In the genomic region with DNA sequence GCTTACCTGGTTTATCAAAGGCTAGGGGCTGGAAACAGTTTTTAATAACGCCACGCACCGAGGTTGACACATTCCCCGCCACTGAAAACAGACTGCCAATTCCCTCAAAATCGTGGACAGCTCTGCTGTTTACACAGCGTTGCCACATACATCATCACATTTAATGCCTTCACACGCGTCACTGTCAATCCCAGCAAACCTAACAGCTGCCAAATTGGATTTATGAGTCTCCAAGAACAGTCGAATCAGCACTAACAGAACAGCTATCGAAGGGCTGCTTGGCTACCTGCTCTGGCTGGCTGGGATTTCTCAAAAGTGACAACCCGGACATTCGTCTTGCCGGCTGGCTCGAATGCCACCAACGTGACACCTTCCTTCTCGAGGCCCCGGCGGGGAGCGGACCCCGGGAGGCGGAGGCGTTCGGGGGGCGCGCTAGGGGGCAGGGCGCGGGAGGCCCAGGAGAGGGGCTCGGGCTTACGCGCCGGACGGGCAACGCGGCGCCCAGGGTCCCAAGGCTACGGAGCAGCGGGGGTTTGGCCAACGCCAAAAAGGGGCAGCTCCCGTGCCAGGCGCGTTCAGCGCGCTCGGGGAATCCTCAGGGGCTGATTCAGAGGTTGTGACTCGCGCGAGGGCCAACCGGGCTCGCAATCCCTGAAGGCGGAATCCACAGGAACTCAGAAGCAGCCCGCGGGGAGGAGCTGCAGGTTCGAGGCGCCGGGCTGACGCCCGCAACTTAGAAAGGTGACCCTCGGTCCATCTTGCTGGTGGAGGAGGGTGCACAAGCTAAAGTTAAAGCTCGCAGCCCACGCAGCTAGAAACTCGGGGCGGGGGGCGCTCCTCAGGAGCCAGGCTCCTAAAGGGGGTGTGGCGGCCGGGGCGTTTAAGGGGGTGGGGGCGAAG, we compare ENCODE assay signal across 1 cellular context.
TF ChIP-seq lines count a peak whose summit lies in the region.

No MANE protein-coding gene starts in this region.

TF ChIP-seq in HepG2, 621 proteins besides CTCF, POLR2A, EP300 and RAD21 (continued from another document and continues in another):
- TF ChIP-seq, protein P1, sequence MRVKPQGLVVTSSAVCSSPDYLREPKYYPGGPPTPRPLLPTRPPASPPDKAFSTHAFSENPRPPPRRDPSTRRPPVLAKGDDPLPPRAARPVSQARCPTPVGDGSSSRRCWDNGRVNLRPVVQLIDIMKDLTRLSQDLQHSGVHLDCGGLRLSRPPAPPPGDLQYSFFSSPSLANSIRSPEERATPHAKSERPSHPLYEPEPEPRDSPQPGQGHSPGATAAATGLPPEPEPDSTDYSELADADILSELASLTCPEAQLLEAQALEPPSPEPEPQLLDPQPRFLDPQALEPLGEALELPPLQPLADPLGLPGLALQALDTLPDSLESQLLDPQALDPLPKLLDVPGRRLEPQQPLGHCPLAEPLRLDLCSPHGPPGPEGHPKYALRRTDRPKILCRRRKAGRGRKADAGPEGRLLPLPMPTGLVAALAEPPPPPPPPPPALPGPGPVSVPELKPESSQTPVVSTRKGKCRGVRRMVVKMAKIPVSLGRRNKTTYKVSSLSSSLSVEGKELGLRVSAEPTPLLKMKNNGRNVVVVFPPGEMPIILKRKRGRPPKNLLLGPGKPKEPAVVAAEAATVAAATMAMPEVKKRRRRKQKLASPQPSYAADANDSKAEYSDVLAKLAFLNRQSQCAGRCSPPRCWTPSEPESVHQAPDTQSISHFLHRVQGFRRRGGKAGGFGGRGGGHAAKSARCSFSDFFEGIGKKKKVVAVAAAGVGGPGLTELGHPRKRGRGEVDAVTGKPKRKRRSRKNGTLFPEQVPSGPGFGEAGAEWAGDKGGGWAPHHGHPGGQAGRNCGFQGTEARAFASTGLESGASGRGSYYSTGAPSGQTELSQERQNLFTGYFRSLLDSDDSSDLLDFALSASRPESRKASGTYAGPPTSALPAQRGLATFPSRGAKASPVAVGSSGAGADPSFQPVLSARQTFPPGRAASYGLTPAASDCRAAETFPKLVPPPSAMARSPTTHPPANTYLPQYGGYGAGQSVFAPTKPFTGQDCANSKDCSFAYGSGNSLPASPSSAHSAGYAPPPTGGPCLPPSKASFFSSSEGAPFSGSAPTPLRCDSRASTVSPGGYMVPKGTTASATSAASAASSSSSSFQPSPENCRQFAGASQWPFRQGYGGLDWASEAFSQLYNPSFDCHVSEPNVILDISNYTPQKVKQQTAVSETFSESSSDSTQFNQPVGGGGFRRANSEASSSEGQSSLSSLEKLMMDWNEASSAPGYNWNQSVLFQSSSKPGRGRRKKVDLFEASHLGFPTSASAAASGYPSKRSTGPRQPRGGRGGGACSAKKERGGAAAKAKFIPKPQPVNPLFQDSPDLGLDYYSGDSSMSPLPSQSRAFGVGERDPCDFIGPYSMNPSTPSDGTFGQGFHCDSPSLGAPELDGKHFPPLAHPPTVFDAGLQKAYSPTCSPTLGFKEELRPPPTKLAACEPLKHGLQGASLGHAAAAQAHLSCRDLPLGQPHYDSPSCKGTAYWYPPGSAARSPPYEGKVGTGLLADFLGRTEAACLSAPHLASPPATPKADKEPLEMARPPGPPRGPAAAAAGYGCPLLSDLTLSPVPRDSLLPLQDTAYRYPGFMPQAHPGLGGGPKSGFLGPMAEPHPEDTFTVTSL (CRISPR knock-in tag; IDR thresholded peaks at IDR 0.05; ENCODE audit: borderline replicate concordance) = no peak
- TF ChIP-seq ZNF180 (CRISPR knock-in tag; IDR thresholded peaks at IDR 0.05; ENCODE audit: borderline replicate concordance, low read depth) (no peak), RBAK (CRISPR knock-in tag; IDR thresholded peaks at IDR 0.05) (no peak), SMAD3 (CRISPR knock-in tag; IDR thresholded peaks at IDR 0.05) (0 out of 2 replicates have a peak, but pooled peaks have one; percentile 27), MYC (CRISPR knock-in tag; IDR thresholded peaks at IDR 0.05; ENCODE audit: borderline replicate concordance) (peak; percentile 45; the same call in 1 of the 2 replicates), ZSCAN25 (CRISPR knock-in tag; IDR thresholded peaks at IDR 0.05) (no peak), THYN1 (CRISPR knock-in tag; IDR thresholded peaks at IDR 0.05; ENCODE audit: borderline replicate concordance, low read depth) (no peak), ZC3H13 (CRISPR knock-in tag; IDR thresholded peaks at IDR 0.05) (no peak), AGO1 (IDR thresholded peaks at IDR 0.05; ENCODE audit: low read depth, low read length, poor library complexity, severe bottlenecking) (no peak), ZNF124 (CRISPR knock-in tag; IDR thresholded peaks at IDR 0.05) (no peak), EZH2 (conservative IDR thresholded peaks at IDR 0.05; ENCODE audit: low read depth, low read length) (no peak), SOX6 (IDR thresholded peaks at IDR 0.05) (no peak), SOX6 (CRISPR knock-in tag; IDR thresholded peaks at IDR 0.05) (no peak), TCF12 (IDR thresholded peaks at IDR 0.05) (no peak), TCF12 (CRISPR knock-in tag; IDR thresholded peaks at IDR 0.05) (no peak), XRCC5 (optimal IDR thresholded peaks at IDR 0.05; ENCODE audit: low read length) (peak; percentile 31), BCL6 (CRISPR knock-in tag; IDR thresholded peaks at IDR 0.05) (no peak), GLI4 (CRISPR knock-in tag; IDR thresholded peaks at IDR 0.05; ENCODE audit: borderline replicate concordance) (0 out of 2 replicates have a peak, but pooled peaks have one; percentile 40), NCOA1 (CRISPR knock-in tag; IDR thresholded peaks at IDR 0.05) (peak; percentile 87; the same call in 1 of the 2 replicates), ZMAT3 (CRISPR knock-in tag; conservative IDR thresholded peaks at IDR 0.05) (no peak), SNAI1 (CRISPR knock-in tag; IDR thresholded peaks at IDR 0.05; ENCODE audit: borderline replicate concordance) (no peak), POGZ (CRISPR knock-in tag; IDR thresholded peaks at IDR 0.05) (no peak; the same call in 1 of the 2 replicates), SIX1 (CRISPR knock-in tag; IDR thresholded peaks at IDR 0.05; ENCODE audit: borderline replicate concordance) (no peak), PRPF4 (IDR thresholded peaks at IDR 0.05; ENCODE audit: low read depth, low read length, poor library complexity, severe bottlenecking) (no peak), ZSCAN31 (CRISPR knock-in tag; IDR thresholded peaks at IDR 0.05; ENCODE audit: low read depth) (peak; percentile 80), ZNF546 (CRISPR knock-in tag; conservative IDR thresholded peaks at IDR 0.05) (no peak), ZKSCAN5 (CRISPR knock-in tag; IDR thresholded peaks at IDR 0.05) (no peak), TEAD3 (CRISPR knock-in tag; optimal IDR thresholded peaks at IDR 0.05; ENCODE audit: borderline replicate concordance) (no peak), EEA1 (CRISPR knock-in tag; IDR thresholded peaks at IDR 0.05; ENCODE audit: borderline replicate concordance) (no peak), KDM2A (CRISPR knock-in tag; IDR thresholded peaks at IDR 0.05; ENCODE audit: borderline replicate concordance, low read depth) (no peak), NCOA5 (CRISPR knock-in tag; IDR thresholded peaks at IDR 0.05) (no peak), TGIF2 (CRISPR knock-in tag; IDR thresholded peaks at IDR 0.05) (peak; percentile 87)
- TF ChIP-seq, protein P2, sequence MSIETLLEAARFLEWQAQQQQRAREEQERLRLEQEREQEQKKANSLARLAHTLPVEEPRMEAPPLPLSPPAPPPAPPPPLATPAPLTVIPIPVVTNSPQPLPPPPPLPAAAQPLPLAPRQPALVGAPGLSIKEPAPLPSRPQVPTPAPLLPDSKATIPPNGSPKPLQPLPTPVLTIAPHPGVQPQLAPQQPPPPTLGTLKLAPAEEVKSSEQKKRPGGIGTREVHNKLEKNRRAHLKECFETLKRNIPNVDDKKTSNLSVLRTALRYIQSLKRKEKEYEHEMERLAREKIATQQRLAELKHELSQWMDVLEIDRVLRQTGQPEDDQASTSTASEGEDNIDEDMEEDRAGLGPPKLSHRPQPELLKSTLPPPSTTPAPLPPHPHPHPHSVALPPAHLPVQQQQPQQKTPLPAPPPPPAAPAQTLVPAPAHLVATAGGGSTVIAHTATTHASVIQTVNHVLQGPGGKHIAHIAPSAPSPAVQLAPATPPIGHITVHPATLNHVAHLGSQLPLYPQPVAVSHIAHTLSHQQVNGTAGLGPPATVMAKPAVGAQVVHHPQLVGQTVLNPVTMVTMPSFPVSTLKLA (IDR thresholded peaks at IDR 0.05) = no peak
- TF ChIP-seq, protein P3, sequence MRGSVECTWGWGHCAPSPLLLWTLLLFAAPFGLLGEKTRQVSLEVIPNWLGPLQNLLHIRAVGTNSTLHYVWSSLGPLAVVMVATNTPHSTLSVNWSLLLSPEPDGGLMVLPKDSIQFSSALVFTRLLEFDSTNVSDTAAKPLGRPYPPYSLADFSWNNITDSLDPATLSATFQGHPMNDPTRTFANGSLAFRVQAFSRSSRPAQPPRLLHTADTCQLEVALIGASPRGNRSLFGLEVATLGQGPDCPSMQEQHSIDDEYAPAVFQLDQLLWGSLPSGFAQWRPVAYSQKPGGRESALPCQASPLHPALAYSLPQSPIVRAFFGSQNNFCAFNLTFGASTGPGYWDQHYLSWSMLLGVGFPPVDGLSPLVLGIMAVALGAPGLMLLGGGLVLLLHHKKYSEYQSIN (CRISPR knock-in tag; IDR thresholded peaks at IDR 0.05; ENCODE audit: borderline replicate concordance) = no peak
- TF ChIP-seq, protein P4, sequence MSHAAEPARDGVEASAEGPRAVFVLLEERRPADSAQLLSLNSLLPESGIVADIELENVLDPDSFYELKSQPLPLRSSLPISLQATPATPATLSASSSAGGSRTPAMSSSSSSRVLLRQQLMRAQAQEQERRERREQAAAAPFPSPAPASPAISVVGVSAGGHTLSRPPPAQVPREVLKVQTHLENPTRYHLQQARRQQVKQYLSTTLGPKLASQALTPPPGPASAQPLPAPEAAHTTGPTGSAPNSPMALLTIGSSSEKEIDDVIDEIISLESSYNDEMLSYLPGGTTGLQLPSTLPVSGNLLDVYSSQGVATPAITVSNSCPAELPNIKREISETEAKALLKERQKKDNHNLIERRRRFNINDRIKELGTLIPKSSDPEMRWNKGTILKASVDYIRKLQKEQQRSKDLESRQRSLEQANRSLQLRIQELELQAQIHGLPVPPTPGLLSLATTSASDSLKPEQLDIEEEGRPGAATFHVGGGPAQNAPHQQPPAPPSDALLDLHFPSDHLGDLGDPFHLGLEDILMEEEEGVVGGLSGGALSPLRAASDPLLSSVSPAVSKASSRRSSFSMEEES (CRISPR knock-in tag; IDR thresholded peaks at IDR 0.05) = no peak
- TF ChIP-seq, protein P5, sequence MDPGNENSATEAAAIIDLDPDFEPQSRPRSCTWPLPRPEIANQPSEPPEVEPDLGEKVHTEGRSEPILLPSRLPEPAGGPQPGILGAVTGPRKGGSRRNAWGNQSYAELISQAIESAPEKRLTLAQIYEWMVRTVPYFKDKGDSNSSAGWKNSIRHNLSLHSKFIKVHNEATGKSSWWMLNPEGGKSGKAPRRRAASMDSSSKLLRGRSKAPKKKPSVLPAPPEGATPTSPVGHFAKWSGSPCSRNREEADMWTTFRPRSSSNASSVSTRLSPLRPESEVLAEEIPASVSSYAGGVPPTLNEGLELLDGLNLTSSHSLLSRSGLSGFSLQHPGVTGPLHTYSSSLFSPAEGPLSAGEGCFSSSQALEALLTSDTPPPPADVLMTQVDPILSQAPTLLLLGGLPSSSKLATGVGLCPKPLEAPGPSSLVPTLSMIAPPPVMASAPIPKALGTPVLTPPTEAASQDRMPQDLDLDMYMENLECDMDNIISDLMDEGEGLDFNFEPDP (CRISPR knock-in tag; conservative IDR thresholded peaks at IDR 0.05) = 0 out of 2 replicates have a peak, but pooled peaks have one; percentile 29
- TF ChIP-seq, protein P6, sequence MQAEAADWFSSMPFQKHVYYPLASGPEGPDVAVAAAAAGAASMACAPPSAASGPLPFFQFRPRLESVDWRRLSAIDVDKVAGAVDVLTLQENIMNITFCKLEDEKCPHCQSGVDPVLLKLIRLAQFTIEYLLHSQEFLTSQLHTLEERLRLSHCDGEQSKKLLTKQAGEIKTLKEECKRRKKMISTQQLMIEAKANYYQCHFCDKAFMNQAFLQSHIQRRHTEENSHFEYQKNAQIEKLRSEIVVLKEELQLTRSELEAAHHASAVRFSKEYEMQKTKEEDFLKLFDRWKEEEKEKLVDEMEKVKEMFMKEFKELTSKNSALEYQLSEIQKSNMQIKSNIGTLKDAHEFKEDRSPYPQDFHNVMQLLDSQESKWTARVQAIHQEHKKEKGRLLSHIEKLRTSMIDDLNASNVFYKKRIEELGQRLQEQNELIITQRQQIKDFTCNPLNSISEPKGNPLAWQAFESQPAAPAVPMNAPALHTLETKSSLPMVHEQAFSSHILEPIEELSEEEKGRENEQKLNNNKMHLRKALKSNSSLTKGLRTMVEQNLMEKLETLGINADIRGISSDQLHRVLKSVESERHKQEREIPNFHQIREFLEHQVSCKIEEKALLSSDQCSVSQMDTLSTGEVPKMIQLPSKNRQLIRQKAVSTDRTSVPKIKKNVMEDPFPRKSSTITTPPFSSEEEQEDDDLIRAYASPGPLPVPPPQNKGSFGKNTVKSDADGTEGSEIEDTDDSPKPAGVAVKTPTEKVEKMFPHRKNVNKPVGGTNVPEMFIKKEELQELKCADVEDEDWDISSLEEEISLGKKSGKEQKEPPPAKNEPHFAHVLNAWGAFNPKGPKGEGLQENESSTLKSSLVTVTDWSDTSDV (CRISPR knock-in tag; IDR thresholded peaks at IDR 0.05) = 0 out of 2 replicates have a peak, but pooled peaks have one; percentile 8
- TF ChIP-seq, protein P7, sequence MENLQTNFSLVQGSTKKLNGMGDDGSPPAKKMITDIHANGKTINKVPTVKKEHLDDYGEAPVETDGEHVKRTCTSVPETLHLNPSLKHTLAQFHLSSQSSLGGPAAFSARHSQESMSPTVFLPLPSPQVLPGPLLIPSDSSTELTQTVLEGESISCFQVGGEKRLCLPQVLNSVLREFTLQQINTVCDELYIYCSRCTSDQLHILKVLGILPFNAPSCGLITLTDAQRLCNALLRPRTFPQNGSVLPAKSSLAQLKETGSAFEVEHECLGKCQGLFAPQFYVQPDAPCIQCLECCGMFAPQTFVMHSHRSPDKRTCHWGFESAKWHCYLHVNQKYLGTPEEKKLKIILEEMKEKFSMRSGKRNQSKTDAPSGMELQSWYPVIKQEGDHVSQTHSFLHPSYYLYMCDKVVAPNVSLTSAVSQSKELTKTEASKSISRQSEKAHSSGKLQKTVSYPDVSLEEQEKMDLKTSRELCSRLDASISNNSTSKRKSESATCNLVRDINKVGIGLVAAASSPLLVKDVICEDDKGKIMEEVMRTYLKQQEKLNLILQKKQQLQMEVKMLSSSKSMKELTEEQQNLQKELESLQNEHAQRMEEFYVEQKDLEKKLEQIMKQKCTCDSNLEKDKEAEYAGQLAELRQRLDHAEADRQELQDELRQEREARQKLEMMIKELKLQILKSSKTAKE (CRISPR knock-in tag; IDR thresholded peaks at IDR 0.05; ENCODE audit: borderline replicate concordance) = no peak
- TF ChIP-seq, protein P8, sequence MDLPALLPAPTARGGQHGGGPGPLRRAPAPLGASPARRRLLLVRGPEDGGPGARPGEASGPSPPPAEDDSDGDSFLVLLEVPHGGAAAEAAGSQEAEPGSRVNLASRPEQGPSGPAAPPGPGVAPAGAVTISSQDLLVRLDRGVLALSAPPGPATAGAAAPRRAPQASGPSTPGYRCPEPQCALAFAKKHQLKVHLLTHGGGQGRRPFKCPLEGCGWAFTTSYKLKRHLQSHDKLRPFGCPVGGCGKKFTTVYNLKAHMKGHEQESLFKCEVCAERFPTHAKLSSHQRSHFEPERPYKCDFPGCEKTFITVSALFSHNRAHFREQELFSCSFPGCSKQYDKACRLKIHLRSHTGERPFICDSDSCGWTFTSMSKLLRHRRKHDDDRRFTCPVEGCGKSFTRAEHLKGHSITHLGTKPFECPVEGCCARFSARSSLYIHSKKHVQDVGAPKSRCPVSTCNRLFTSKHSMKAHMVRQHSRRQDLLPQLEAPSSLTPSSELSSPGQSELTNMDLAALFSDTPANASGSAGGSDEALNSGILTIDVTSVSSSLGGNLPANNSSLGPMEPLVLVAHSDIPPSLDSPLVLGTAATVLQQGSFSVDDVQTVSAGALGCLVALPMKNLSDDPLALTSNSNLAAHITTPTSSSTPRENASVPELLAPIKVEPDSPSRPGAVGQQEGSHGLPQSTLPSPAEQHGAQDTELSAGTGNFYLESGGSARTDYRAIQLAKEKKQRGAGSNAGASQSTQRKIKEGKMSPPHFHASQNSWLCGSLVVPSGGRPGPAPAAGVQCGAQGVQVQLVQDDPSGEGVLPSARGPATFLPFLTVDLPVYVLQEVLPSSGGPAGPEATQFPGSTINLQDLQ (CRISPR knock-in tag; IDR thresholded peaks at IDR 0.05) = no peak
